ENCODE assay signal across 14 cellular contexts in the genomic region with DNA sequence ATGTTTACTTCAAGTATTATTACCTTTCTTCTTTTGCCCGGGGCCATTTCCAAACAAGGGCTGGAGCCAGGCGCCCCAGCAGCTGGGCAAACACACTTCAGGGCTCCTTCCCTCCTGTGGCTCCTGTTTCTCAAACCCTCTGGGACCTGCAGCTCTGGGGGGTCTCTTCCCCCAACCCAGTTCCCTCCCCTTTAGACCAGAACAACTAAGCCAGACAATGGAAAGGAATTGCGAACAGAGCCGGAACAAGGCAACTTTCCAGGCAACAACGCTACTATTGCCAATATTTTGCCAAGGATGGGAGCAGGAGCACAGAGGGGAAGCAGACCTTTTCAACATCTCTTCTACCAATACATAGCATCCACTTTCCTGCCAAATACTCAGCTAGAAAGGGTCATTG. TPM values are rescaled to one million over a fixed set of nuclear protein-coding genes. Genes with fewer than 3 reads are reported as not detected.
"Had no signal": no experiment of that assay in that cellular context is flagged by ENCODE, and none has a peak within 500 bp of the region (broad histone marks: within the 10 kb centered on the region; RNA-seq: fewer than 3 reads in every experiment).

No MANE protein-coding gene starts in this region.

RNA-seq across cellular contexts. Expression of gene CEACAM3, which starts 7.3 kb away (rescaled TPM):
- total RNA-seq: activated CD4-positive, alpha-beta memory T cell treated with anti-CD3 and anti-CD28 coated beads for 36 hours; activated CD4-positive, alpha-beta T cell treated with anti-CD3 and anti-CD28 coated beads, Interleukin-2, amount 10 ng/mL, durations not matched to agents 7 days and 5 days; activated naive CD4-positive, alpha-beta T cell treated with anti-CD3 and anti-CD28 coated beads, Interleukin-2, amount 50 U/mL, for 72 hours; activated T-cell treated with anti-CD3 and anti-CD28 coated beads, Interleukin-2, amount 50 U/mL, for 4 hours; ascending aorta; body of pancreas; bronchial epithelial cell; chondrocyte; dermis microvascular lymphatic vessel endothelial cell; LHCN-M2; M059J; OCI-LY7; T-helper 2 cell treated with Interferon-gamma antibody and Interleukin-4, amounts not matched to agents 100 ng/mL and 5 ng/mL, for 36 hours had no signal

RNA-seq across cellular contexts. Expression of gene CEACAM6, which starts 33.7 kb away (rescaled TPM):
- total RNA-seq: activated CD4-positive, alpha-beta memory T cell treated with anti-CD3 and anti-CD28 coated beads for 36 hours; activated CD4-positive, alpha-beta T cell treated with anti-CD3 and anti-CD28 coated beads, Interleukin-2, amount 10 ng/mL, durations not matched to agents 7 days and 5 days; activated naive CD4-positive, alpha-beta T cell treated with anti-CD3 and anti-CD28 coated beads, Interleukin-2, amount 50 U/mL, for 72 hours; ascending aorta; chondrocyte; dermis microvascular lymphatic vessel endothelial cell; LHCN-M2; M059J; OCI-LY7; Right ventricle myocardium inferior; T-helper 2 cell treated with Interferon-gamma antibody and Interleukin-4, amounts not matched to agents 100 ng/mL and 5 ng/mL, for 36 hours had no signal

RNA-seq across cellular contexts. Expression of gene LYPD4, which starts 55.4 kb away (rescaled TPM):
- total RNA-seq: activated CD4-positive, alpha-beta memory T cell treated with anti-CD3 and anti-CD28 coated beads for 36 hours; activated CD4-positive, alpha-beta T cell treated with anti-CD3 and anti-CD28 coated beads, Interleukin-2, amount 10 ng/mL, durations not matched to agents 7 days and 5 days; activated naive CD4-positive, alpha-beta T cell treated with anti-CD3 and anti-CD28 coated beads, Interleukin-2, amount 50 U/mL, for 72 hours; activated T-cell treated with anti-CD3 and anti-CD28 coated beads, Interleukin-2, amount 50 U/mL, for 4 hours; ascending aorta; body of pancreas; bronchial epithelial cell; chondrocyte; dermis microvascular lymphatic vessel endothelial cell; LHCN-M2; M059J; OCI-LY7; Right ventricle myocardium inferior; T-helper 2 cell treated with Interferon-gamma antibody and Interleukin-4, amounts not matched to agents 100 ng/mL and 5 ng/mL, for 36 hours had no signal

RNA-seq across cellular contexts. Expression of gene DMRTC2, which starts 55.8 kb away (rescaled TPM):
- total RNA-seq: activated CD4-positive, alpha-beta memory T cell treated with anti-CD3 and anti-CD28 coated beads for 36 hours; activated CD4-positive, alpha-beta T cell treated with anti-CD3 and anti-CD28 coated beads, Interleukin-2, amount 10 ng/mL, durations not matched to agents 7 days and 5 days; activated naive CD4-positive, alpha-beta T cell treated with anti-CD3 and anti-CD28 coated beads, Interleukin-2, amount 50 U/mL, for 72 hours; activated T-cell treated with anti-CD3 and anti-CD28 coated beads, Interleukin-2, amount 50 U/mL, for 4 hours; ascending aorta; body of pancreas; bronchial epithelial cell; chondrocyte; dermis microvascular lymphatic vessel endothelial cell; LHCN-M2; M059J; OCI-LY7; Right ventricle myocardium inferior; T-helper 2 cell treated with Interferon-gamma antibody and Interleukin-4, amounts not matched to agents 100 ng/mL and 5 ng/mL, for 36 hours had no signal
